In the genomic region with DNA sequence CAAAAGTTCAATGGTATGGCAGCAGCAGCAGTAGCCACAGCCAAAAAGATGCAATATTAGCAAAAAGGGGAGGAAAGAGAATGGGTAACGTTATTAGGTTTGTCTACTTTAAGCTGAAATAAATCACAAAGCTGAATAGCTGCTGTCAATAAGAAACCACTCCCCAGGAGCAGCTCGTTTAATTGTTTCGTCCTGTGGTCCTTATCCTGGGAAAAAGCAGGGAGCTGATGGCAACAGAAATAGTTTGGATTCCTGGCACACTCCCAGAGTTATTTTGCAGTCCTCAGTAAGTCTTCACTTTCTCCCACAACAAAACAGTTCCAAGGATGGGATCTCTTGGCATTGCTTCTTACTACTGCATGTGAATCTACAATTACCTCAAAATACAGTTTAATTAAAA, we compare ENCODE assay signal across 20 cellular contexts. TPM values are rescaled to one million over a fixed set of nuclear protein-coding genes. Genes with fewer than 3 reads are reported as not detected.
DNase-seq lines count a peak whose midpoint lies in the region; ATAC-seq and TF ChIP-seq lines count a peak whose summit lies in the region.
"Had no signal": no experiment of that assay in that cellular context is flagged by ENCODE, and none has a peak within 500 bp of the region (broad histone marks: within the 10 kb centered on the region; RNA-seq: fewer than 3 reads in every experiment).

No MANE protein-coding gene starts in this region.

- peak overlapping the region in 4 of 10 donors; percentile 20 to 50 (median 41) for H3K27ac ChIP-seq in heart right ventricle
- H3K27ac ChIP-seq in CD4-positive, alpha-beta T cell (ENCODE audit: low read depth, low read length) = no peak overlapping the region
- H3K27ac ChIP-seq: A549, adrenal gland, Peyer's patch had no signal

- H3K4me1 ChIP-seq in heart right ventricle = peaks cover 4 to 62% (median 29%) of the 10 kb centered on the region in 9 donors
- H3K4me1 ChIP-seq: adrenal gland, Peyer's patch had no signal

- DNase-seq in NCI-H510A treated with DMSO at 0.1 percent for 48 hours (lab: John Stamatoyannopoulos, UW) (peak; percentile 16), NCI-H510A (lab: John Stamatoyannopoulos, UW) (no peak), amniotic stem cell (lab: John Stamatoyannopoulos, UW) (peak; percentile 10), heart right ventricle (peak in 1 of 2 donors; percentile 31), retinal pigment epithelial cell (ENCODE audit: low read depth) (peak; percentile 45)
- DNase-seq in activated CD4-positive, alpha-beta T cell treated with anti-CD3 and anti-CD28 coated beads for 4 hours = no peak
- no peak for DNase-seq in CD4-positive, alpha-beta T cell
- DNase-seq in activated naive CD4-positive, alpha-beta T cell treated with anti-CD3 and anti-CD28 coated beads, Interleukin-2, amount 50 U/mL, for 16 hours = no peak
- DNase-seq: activated CD4-positive, alpha-beta T cell treated with anti-CD3 and anti-CD28 coated beads for 48 hours; activated T-cell treated with anti-CD3 and anti-CD28 coated beads, Interleukin-2, amount 50 U/mL, for 4 hours; effector memory CD8-positive, alpha-beta T cell; left lung; NCI-H1092; occipital lobe; Peyer's patch; stimulated activated CD4-positive, alpha-beta T cell treated with anti-CD3 and anti-CD28 coated beads, Interleukin-12 subunit alpha, Interleukin-12 subunit beta, amount 100 ng/mL, for 4 hours had no signal

- no peak overlapping the region for H3K4me3 Mint-ChIP-seq in CD4-positive, alpha-beta T cell
- H3K4me3 Mint-ChIP-seq: activated T-cell treated with anti-CD3 and anti-CD28 coated beads, Interleukin-2, amount 50 U/mL, for 4 hours; effector memory CD8-positive, alpha-beta T cell; T-helper 1 cell treated with Interleukin-12 subunit alpha and Interleukin-12 subunit beta and Interleukin-4 antibody, amounts not matched to agents 30 μg/mL and 1 μg/mL, for 36 hours had no signal

- 7 to 12% methylated on average over 3 of the region's 3 CpGs for WGBS in heart right ventricle, 2 donors

- no peaks in the 10 kb centered on the region for H3K36me3 Mint-ChIP-seq in CD4-positive, alpha-beta T cell (ENCODE audit: low read depth)

- H3K4me3 ChIP-seq in heart right ventricle = no peak overlapping the region
- no peak overlapping the region for H3K4me3 ChIP-seq in retinal pigment epithelial cell (ENCODE audit: low read length)
- H3K4me3 ChIP-seq: A549, adrenal gland, left lung, Peyer's patch had no signal

- peak in 6 of 8 donors; percentile 41 to 78 (median 52) for ATAC-seq in heart right ventricle
- no peak for ATAC-seq in CD4-positive, alpha-beta T cell (ENCODE audit: poor library complexity)
- ATAC-seq: A549; activated T-cell treated with anti-CD3 and anti-CD28 coated beads, Interleukin-2, amount 50 U/mL, for 4 hours; effector memory CD8-positive, alpha-beta T cell; HepG2; left lung had no signal

- H3K27ac Mint-ChIP-seq in CD4-positive, alpha-beta T cell = no peak overlapping the region
- H3K27ac Mint-ChIP-seq: T-helper 1 cell treated with Interleukin-12 subunit alpha and Interleukin-12 subunit beta and Interleukin-4 antibody, amounts not matched to agents 30 μg/mL and 1 μg/mL, for 36 hours had no signal

- TF ChIP-seq CTCF in heart right ventricle (IDR thresholded peaks at IDR 0.05) = no peak
- no peak for TF ChIP-seq CTCF in retinal pigment epithelial cell (conservative IDR thresholded peaks at IDR 0.05; ENCODE audit: low read depth, low read length)
- no peak for TF ChIP-seq CTCF in CD4-positive, alpha-beta T cell (IDR thresholded peaks at IDR 0.05)

- intact Hi-C loops in heart right ventricle (cut with DNase I) = no loop called here
- intact Hi-C loops in CD4-positive, alpha-beta T cell (cut with DNase I, micrococcal nuclease) = no loop called here

- H3K27me3 ChIP-seq in heart right ventricle = no peaks in the 10 kb centered on the region
- H3K27me3 ChIP-seq in CD4-positive, alpha-beta T cell (ENCODE audit: control insufficient read depth, insufficient read depth, low read length) = no peaks in the 10 kb centered on the region
- H3K27me3 ChIP-seq: adrenal gland, left lung, Peyer's patch had no signal

- no peaks in the 10 kb centered on the region for H3K9me3 ChIP-seq in heart right ventricle
- H3K9me3 ChIP-seq in CD4-positive, alpha-beta T cell (ENCODE audit: control insufficient read depth, low read length) = no peaks in the 10 kb centered on the region
- H3K9me3 ChIP-seq: A549, adrenal gland, left lung, Peyer's patch had no signal

- no peaks in the 10 kb centered on the region for H3K36me3 ChIP-seq in heart right ventricle
- H3K36me3 ChIP-seq: adrenal gland, left lung, Peyer's patch had no signal

- no peaks in the 10 kb centered on the region for H3K27me3 Mint-ChIP-seq in CD4-positive, alpha-beta T cell

- H3K9me3 Mint-ChIP-seq in CD4-positive, alpha-beta T cell = no peaks in the 10 kb centered on the region
- H3K9me3 Mint-ChIP-seq: activated T-cell treated with anti-CD3 and anti-CD28 coated beads, Interleukin-2, amount 50 U/mL, for 4 hours; effector memory CD8-positive, alpha-beta T cell; T-helper 1 cell treated with Interleukin-12 subunit alpha and Interleukin-12 subunit beta and Interleukin-4 antibody, amounts not matched to agents 30 μg/mL and 1 μg/mL, for 36 hours had no signal

- H3K4me1 Mint-ChIP-seq in CD4-positive, alpha-beta T cell (ENCODE audit: low read depth) = peaks cover 10% of the 10 kb centered on the region

- POLR2A ChIA-PET in CD4-positive, alpha-beta T cell (lab: Charles Lee) = no interaction called here

- CTCF ChIA-PET in CD4-positive, alpha-beta T cell (lab: Charles Lee) = interaction anchor here (1.6 kb wide), 1 partner anchor 9 kb away, joined by 3 read pairs; no protein-coding TSS in a partner anchor

RNA-seq across cellular contexts. Expression of gene FRMD3, which starts 28.8 kb away (rescaled TPM):
- 100 to 1,000 TPM in 6 of 10 donors, 10 to 100 TPM in 4; 60.5 to 145 (median 113) TPM for total RNA-seq in heart right ventricle
- 10 to 100 TPM; 23.1 to 67.5 TPM for polyA plus RNA-seq in heart right ventricle
- total RNA-seq in CD4-positive, alpha-beta T cell = 1 to 10 TPM in 1 of 2 experiments, under 1 TPM in 1; 0.53 to 1.0 TPM

Comparison
In these comparisons a context has a peak if more than half of its experiments do, and no peak if none do; other contexts are left out.
1. DNase-seq: peak in NCI-H510A treated with DMSO at 0.1 percent for 48 hours (single experiment), amniotic stem cell (single experiment) and retinal pigment epithelial cell (single experiment); none in NCI-H510A (single experiment), activated CD4-positive, alpha-beta T cell treated with anti-CD3 and anti-CD28 coated beads for 4 hours (0 of 2), CD4-positive, alpha-beta T cell (0 of 10) and activated naive CD4-positive, alpha-beta T cell treated with anti-CD3 and anti-CD28 coated beads, Interleukin-2, amount 50 U/mL, for 16 hours (single experiment).
2. RNA of gene FRMD3, which starts 28.8 kb away (total RNA-seq): 60.5 to 145 TPM in heart right ventricle; 0.53 to 1.0 TPM in CD4-positive, alpha-beta T cell; every median in the first group is over 10 times any median in the second.